In the genomic region with DNA sequence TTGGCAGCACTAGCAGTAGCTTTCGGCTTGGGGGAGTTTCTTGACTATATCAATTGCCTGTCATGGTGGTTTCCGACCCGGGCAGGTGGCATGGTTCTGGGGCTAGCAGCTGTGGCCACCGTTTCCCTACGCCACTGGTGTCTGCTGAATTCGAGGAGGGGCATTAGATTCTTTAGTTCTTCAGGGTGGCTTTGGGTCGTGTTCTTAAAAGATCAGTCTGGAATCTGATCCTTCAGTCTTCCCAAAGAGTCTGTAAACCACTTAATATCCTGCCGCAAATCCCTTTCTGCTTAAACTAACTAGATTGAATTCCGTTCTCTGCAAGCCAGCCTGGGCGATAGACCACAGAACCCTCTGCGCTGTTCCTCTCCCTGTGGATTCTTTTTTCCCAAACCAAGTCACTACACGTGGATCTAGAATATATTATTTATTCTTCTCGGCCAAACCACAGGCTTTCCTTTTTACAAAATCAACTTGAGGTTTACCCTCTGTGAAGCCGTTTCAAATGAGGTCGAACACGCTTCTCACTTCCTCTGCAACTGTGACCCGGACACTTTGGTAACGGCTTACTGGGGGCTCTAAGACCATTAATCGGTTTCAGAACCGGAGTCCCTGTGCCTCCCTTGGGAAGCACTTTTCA, we compare ENCODE assay signal across 1 cellular context.
TF ChIP-seq lines count a peak whose summit lies in the region.

No MANE protein-coding gene starts in this region.

TF ChIP-seq in A549, 52 proteins besides CTCF, POLR2A, EP300 and RAD21 (continued from another document):
- TF ChIP-seq, protein P1, sequence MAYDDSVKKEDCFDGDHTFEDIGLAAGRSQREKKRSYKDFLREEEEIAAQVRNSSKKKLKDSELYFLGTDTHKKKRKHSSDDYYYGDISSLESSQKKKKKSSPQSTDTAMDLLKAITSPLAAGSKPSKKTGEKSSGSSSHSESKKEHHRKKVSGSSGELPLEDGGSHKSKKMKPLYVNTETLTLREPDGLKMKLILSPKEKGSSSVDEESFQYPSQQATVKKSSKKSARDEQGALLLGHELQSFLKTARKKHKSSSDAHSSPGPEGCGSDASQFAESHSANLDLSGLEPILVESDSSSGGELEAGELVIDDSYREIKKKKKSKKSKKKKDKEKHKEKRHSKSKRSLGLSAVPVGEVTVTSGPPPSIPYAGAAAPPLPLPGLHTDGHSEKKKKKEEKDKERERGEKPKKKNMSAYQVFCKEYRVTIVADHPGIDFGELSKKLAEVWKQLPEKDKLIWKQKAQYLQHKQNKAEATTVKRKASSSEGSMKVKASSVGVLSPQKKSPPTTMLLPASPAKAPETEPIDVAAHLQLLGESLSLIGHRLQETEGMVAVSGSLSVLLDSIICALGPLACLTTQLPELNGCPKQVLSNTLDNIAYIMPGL (CRISPR knock-in tag; IDR thresholded peaks at IDR 0.05; ENCODE audit: borderline replicate concordance): no peak
